9 cellular contexts compared by ENCODE assay signal in genomic region chr1:25996966-25997758, GRCh38. TPM values are rescaled to one million over a fixed set of nuclear protein-coding genes. Genes with fewer than 3 reads are reported as not detected.
DNase-seq lines count a peak whose midpoint lies in the region; ATAC-seq, FAIRE-seq and TF ChIP-seq lines count a peak whose summit lies in the region.
"Had no signal": no experiment of that assay in that cellular context is flagged by ENCODE, and none has a peak within 500 bp of the region (broad histone marks: within the 10 kb centered on the region; RNA-seq: fewer than 3 reads in every experiment).

No MANE protein-coding gene starts in this region.

- peak in 1 of 2 experiments; percentile 50; a peak in 2 of 4 replicates for TF ChIP-seq POLR2A in HepG2 (IDR thresholded peaks at IDR 0.05; ENCODE audit: insufficient read depth in 1 of 2, low read depth in 2 of 2, low read length in 2 of 2)

- H3K27ac Mint-ChIP-seq in central memory CD8-positive, alpha-beta T cell (ENCODE audit: low read depth) = peak overlapping the region; percentile 100

- H3K36me3 Mint-ChIP-seq in central memory CD8-positive, alpha-beta T cell (ENCODE audit: insufficient read depth) = peaks cover 9% of the 10 kb centered on the region

- H3K4me1 Mint-ChIP-seq in central memory CD8-positive, alpha-beta T cell = peaks cover 41% of the 10 kb centered on the region

- H3K4me3 ChIP-seq in OCI-LY3 (ENCODE audit: low read length) (peak overlapping the region; percentile 93), HepG2 (replicated peaks in 1 of 3; ENCODE audit: insufficient read depth in 1 of 3, low read depth in 2 of 3, low read length in 3 of 3) (peak overlapping the region; percentile 81 to 85 (median 82)), subcutaneous abdominal adipose tissue (ENCODE audit: low read depth in 1 of 5, low read length in 5 of 5) (peak overlapping the region; percentile 72 to 87 (median 78))

- no peak for TF ChIP-seq CTCF in OCI-LY3 (IDR thresholded peaks at IDR 0.05; ENCODE audit: low read depth, low read length)
- TF ChIP-seq CTCF in HepG2 (CRISPR knock-in tag; IDR thresholded peaks at IDR 0.05) = no peak

- H4K20me1 ChIP-seq in OCI-LY3 (ENCODE audit: insufficient read depth, low read length) (no peaks in the 10 kb centered on the region), HepG2 (ENCODE audit: insufficient read depth, low read length) (no peaks in the 10 kb centered on the region)

- H3K27me3 Mint-ChIP-seq in central memory CD8-positive, alpha-beta T cell = no peaks in the 10 kb centered on the region

- H3K9me3 Mint-ChIP-seq in central memory CD8-positive, alpha-beta T cell = no peaks in the 10 kb centered on the region

- H3K27me3 ChIP-seq in OCI-LY3 (ENCODE audit: low read depth, low read length) (no peaks in the 10 kb centered on the region), HepG2 (ENCODE audit: control insufficient read depth in 1 of 2, insufficient read depth in 2 of 2, low read length in 2 of 2) (no peaks in the 10 kb centered on the region; a peak in 1 of 5 replicates), subcutaneous abdominal adipose tissue (ENCODE audit: control insufficient read depth in 5 of 5, insufficient read depth in 4 of 5, low read length in 5 of 5) (no peaks in the 10 kb centered on the region)

- H3K4me3 Mint-ChIP-seq in central memory CD8-positive, alpha-beta T cell = peak overlapping the region; percentile 94

- CTCF ChIA-PET in HepG2 (lab: Yijun Ruan, JAX; ENCODE audit: low intra/inter-chr PET ratio, low total read pairs) = interaction anchor here (1.5 to 2.3 kb wide), 3 partner anchors 91 to 160 kb away, joined by 5 to 40 read pairs (median 10); partner anchors contain the start of gene STMN1

- DNase-seq in Right ventricle myocardium inferior (ENCODE audit: missing footprints) (no peak), cardiac septum (ENCODE audit: low spot score) (no peak), HepG2 (ENCODE audit: low spot score) (peak; percentile 81), NCI-H446 treated with DMSO at 0.1 percent for 48 hours (lab: John Stamatoyannopoulos, UW) (no peak)
- DNase-seq in central memory CD8-positive, alpha-beta T cell (ENCODE audit: low spot score in 2 of 2) = no peak

- H3K9me3 ChIP-seq in OCI-LY3 (ENCODE audit: insufficient read depth, low read length) = no peaks in the 10 kb centered on the region
- H3K9me3 ChIP-seq in HepG2 (ENCODE audit: low read length) = no peaks in the 10 kb centered on the region
- H3K9me3 ChIP-seq in subcutaneous abdominal adipose tissue (ENCODE audit: control insufficient read depth in 5 of 5, low read length in 5 of 5) = no peaks in the 10 kb centered on the region

- WGBS in HepG2 (ENCODE audit: low lambda C conversion rate) = under 1% methylated on average over 11 of the region's 11 CpGs

- H3K9ac ChIP-seq in OCI-LY3 (ENCODE audit: low read length) = peak overlapping the region; percentile 86
- peak overlapping the region; percentile 79 for H3K9ac ChIP-seq in HepG2 (ENCODE audit: insufficient read depth, low read depth, low read length)
- peak overlapping the region; percentile 65 to 90 (median 88) for H3K9ac ChIP-seq in subcutaneous abdominal adipose tissue (ENCODE audit: low read length in 5 of 5)

- H3K27ac ChIP-seq in OCI-LY3 (ENCODE audit: low read length) (peak overlapping the region; percentile 51), HepG2 (ENCODE audit: extremely low read length, insufficient read depth, low read length) (peak overlapping the region; percentile 78), subcutaneous abdominal adipose tissue (ENCODE audit: low read depth, low read length) (peak overlapping the region; percentile 92)

- BruUV-seq in HepG2 (replicated peaks; lab: Mats Ljungman, UMichigan) = TSS peak; percentile 71

- ATAC-seq in Right ventricle myocardium inferior (peak; percentile 11), HepG2 (peak; percentile 72), GM18520 (IDR thresholded peaks at IDR 0.05; ENCODE audit: unreplicated experiment) (no peak)
- ATAC-seq in central memory CD8-positive, alpha-beta T cell (replicated peaks; ENCODE audit: extremely low read depth, poor library complexity, severe bottlenecking) = peak; percentile 4

- H3K36me3 ChIP-seq in OCI-LY3 (replicated peaks; ENCODE audit: low read depth, low read length) (no peaks in the 10 kb centered on the region), HepG2 (replicated peaks in 1 of 2; ENCODE audit: control insufficient read depth in 1 of 2, insufficient read depth in 2 of 2, low read length in 2 of 2) (peaks cover 0 to 1% of the 10 kb centered on the region in 2 experiments; a peak in 2 of 5 replicates), subcutaneous abdominal adipose tissue (ENCODE audit: control insufficient read depth in 5 of 5, insufficient read depth in 5 of 5, low read length in 5 of 5) (peaks cover 0 to 3% (median 0%) of the 10 kb centered on the region in 5 donors)

- H2AFZ ChIP-seq in OCI-LY3 (ENCODE audit: low read depth, low read length) = peak overlapping the region; percentile 22; the same call in 1 of the 2 replicates
- peak overlapping the region; percentile 8 for H2AFZ ChIP-seq in HepG2 (ENCODE audit: low read length)

- H3K4me1 ChIP-seq in OCI-LY3 (ENCODE audit: low read length) (peaks cover 12% of the 10 kb centered on the region), HepG2 (ENCODE audit: insufficient read depth, low read length) (peaks cover 36% of the 10 kb centered on the region), subcutaneous abdominal adipose tissue (ENCODE audit: control insufficient read depth in 5 of 5, insufficient read depth in 5 of 5, low read length in 5 of 5) (peaks cover 8 to 25% (median 20%) of the 10 kb centered on the region in 5 donors)

- in situ Hi-C loops in HepG2 (cut with HindIII; ENCODE audit: extremely low pct_ligation_motif_present, low pct_unique_long_range_greater_than_20kb) = loop anchor here (5.0 to 10.0 kb wide), 2 partner anchors 100 to 172 kb away; no protein-coding TSS in a partner anchor

- peak overlapping the region; percentile 96 for H3K4me2 ChIP-seq in OCI-LY3 (ENCODE audit: low read length)
- peak overlapping the region; percentile 93 for H3K4me2 ChIP-seq in HepG2 (ENCODE audit: low read depth, low read length)

- FAIRE-seq in HepG2 (lab: Jason Lieb, UNC) = peak; percentile 96

- intact Hi-C loops in Right ventricle myocardium inferior (cut with DNase I) = loop anchor here (5.0 kb wide), 2 partner anchors 155 to 175 kb away; no protein-coding TSS in a partner anchor
- intact Hi-C loops in cardiac septum (cut with DNase I) = loop anchor here (5.0 kb wide), 2 partner anchors 75 to 175 kb away; no protein-coding TSS in a partner anchor
- intact Hi-C loops in HepG2 (cut with micrococcal nuclease; ENCODE audit: unreplicated experiment) = loop anchor here (5.0 kb wide), 1 partner anchor 175 kb away; no protein-coding TSS in a partner anchor

- peak in 1 of 2 experiments; percentile 66; a peak in 2 of 4 replicates for TF ChIP-seq EP300 in HepG2 (IDR thresholded peaks at IDR 0.05; ENCODE audit: low read depth in 2 of 2, low read length in 2 of 2)
- TF ChIP-seq EP300 in HepG2 (CRISPR knock-in tag; IDR thresholded peaks at IDR 0.05; ENCODE audit: borderline replicate concordance) = no peak

- H3K79me2 ChIP-seq in OCI-LY3 (ENCODE audit: low read length) (0 out of 2 replicates have a peak, but pooled peaks cover 3% of the 10 kb centered on the region), HepG2 (ENCODE audit: insufficient read depth, low read length) (no peaks in the 10 kb centered on the region)

- POLR2A ChIA-PET in HepG2 (lab: Yijun Ruan, JAX) = interaction anchor here (0.5 to 2.4 kb wide), 20 partner anchors 9 to 237 kb away, joined by 3 to 25 read pairs (median 4); partner anchors contain the start of genes CEP85, EXTL1, MTFR1L and PAQR7

- no peak for TF ChIP-seq RAD21 in HepG2 (CRISPR knock-in tag; IDR thresholded peaks at IDR 0.05)

RNA-seq across cellular contexts. Expression of gene PAFAH2, which starts 0.7 kb away (rescaled TPM):
- 9.7 TPM for total RNA-seq in Right ventricle myocardium inferior
- total RNA-seq in cardiac septum = 18.5 TPM
- total RNA-seq in HepG2 (2016; rRNA removed; fragmentation: Illumina TruSeq; extraction: Trizol) = 6.9 and 9.2 TPM in 2 replicates
- 0.51 and 1.6 TPM in 2 replicates for total RNA-seq in HepG2 (2016; cell fraction: cytosol; rRNA removed; fragmentation: Illumina TruSeq; extraction: Trizol; ENCODE audit: low read depth)
- 6.5 and 8.8 TPM in 2 replicates for total RNA-seq in HepG2 (2016; cell fraction: insoluble cytoplasmic fraction; rRNA removed; fragmentation: Illumina TruSeq; extraction: Trizol)
- 2.7 TPM in 2 replicates for total RNA-seq in HepG2 (2016; cell fraction: membrane; rRNA removed; fragmentation: Illumina TruSeq; extraction: Trizol)
- total RNA-seq in HepG2 (2016; cell fraction: nucleus; rRNA removed; fragmentation: Illumina TruSeq; extraction: Trizol) = 5.0 and 6.9 TPM in 2 replicates
- 9.3 and 9.4 TPM in 2 replicates for polyA plus RNA-seq in HepG2 (2011; rRNA removed)
- polyA plus RNA-seq in HepG2 (2011; cell fraction: cytosol; rRNA removed) = 9.1 TPM in 2 replicates
- 5.1 and 5.6 TPM in 2 replicates for polyA plus RNA-seq in HepG2 (2011; cell fraction: nucleus; rRNA removed)
- polyA plus RNA-seq in HepG2 (2012) = 4.1 and 5.1 TPM in 2 replicates
- 0.44 and 0.49 TPM in 2 replicates for polyA plus RNA-seq in HepG2 (2016; cell fraction: cytosol; fragmentation: Illumina TruSeq; extraction: Trizol; ENCODE audit: low read depth)
- polyA plus RNA-seq in HepG2 (2016; cell fraction: insoluble cytoplasmic fraction; fragmentation: Illumina TruSeq; extraction: Trizol; ENCODE audit: low read depth) = 7.4 TPM in 2 replicates
- polyA plus RNA-seq in HepG2 (2016; cell fraction: membrane; fragmentation: Illumina TruSeq; extraction: Trizol; ENCODE audit: low read depth) = 1.3 and 1.4 TPM in 2 replicates
- 9.9 and 13.1 TPM in 2 replicates for polyA plus RNA-seq in HepG2 (2016; cell fraction: nucleus; fragmentation: Illumina TruSeq; extraction: Trizol; ENCODE audit: insufficient read depth, low read depth)
- 8.3 and 14.5 TPM in 2 replicates for polyA minus RNA-seq in HepG2 (2011; rRNA and poly(A)+ RNA removed; ENCODE audit: low replicate concordance)
- polyA minus RNA-seq in HepG2 (2011; cell fraction: cytosol; rRNA and poly(A)+ RNA removed) = 3.8 and 5.6 TPM in 2 replicates
- 7.3 and 13.0 TPM in 2 replicates for polyA minus RNA-seq in HepG2 (2011; cell fraction: nucleus; rRNA and poly(A)+ RNA removed)

RNA-seq across cellular contexts. Expression of gene EXTL1, which starts 24.4 kb away (rescaled TPM):
- total RNA-seq in Right ventricle myocardium inferior (11.2 TPM), cardiac septum (9.2 TPM), HepG2 (2016; rRNA removed; fragmentation: Illumina TruSeq; extraction: Trizol) (0.28 and 0.35 TPM in 2 replicates)
- total RNA-seq in HepG2 (2016; cell fraction: cytosol; rRNA removed; fragmentation: Illumina TruSeq; extraction: Trizol; ENCODE audit: low read depth) = 0.09 and 0.20 TPM in 2 replicates
- total RNA-seq in HepG2 (2016; cell fraction: insoluble cytoplasmic fraction; rRNA removed; fragmentation: Illumina TruSeq; extraction: Trizol) = 0.19 and 0.52 TPM in 2 replicates
- 0.19 and 0.48 TPM in 2 replicates for total RNA-seq in HepG2 (2016; cell fraction: membrane; rRNA removed; fragmentation: Illumina TruSeq; extraction: Trizol)
- 0.69 and 0.78 TPM in 2 replicates for total RNA-seq in HepG2 (2016; cell fraction: nucleus; rRNA removed; fragmentation: Illumina TruSeq; extraction: Trizol)
- polyA plus RNA-seq in HepG2 (2011; rRNA removed) = 1.0 and 1.5 TPM in 2 replicates
- 0.60 and 0.75 TPM in 2 replicates for polyA plus RNA-seq in HepG2 (2011; cell fraction: cytosol; rRNA removed)
- 4.9 and 5.4 TPM in 2 replicates for polyA plus RNA-seq in HepG2 (2011; cell fraction: nucleus; rRNA removed)
- 0.87 and 1.2 TPM in 2 replicates for polyA plus RNA-seq in HepG2 (2012)
- polyA plus RNA-seq in HepG2 (2016; cell fraction: cytosol; fragmentation: Illumina TruSeq; extraction: Trizol; ENCODE audit: low read depth) = 0.07 and 0.11 TPM in 2 replicates
- 0.26 and 0.27 TPM in 2 replicates for polyA plus RNA-seq in HepG2 (2016; cell fraction: insoluble cytoplasmic fraction; fragmentation: Illumina TruSeq; extraction: Trizol; ENCODE audit: low read depth)
- polyA plus RNA-seq in HepG2 (2016; cell fraction: membrane; fragmentation: Illumina TruSeq; extraction: Trizol; ENCODE audit: low read depth) = 0.18 and 0.20 TPM in 2 replicates
- 0.52 and 0.65 TPM in 2 replicates for polyA plus RNA-seq in HepG2 (2016; cell fraction: nucleus; fragmentation: Illumina TruSeq; extraction: Trizol; ENCODE audit: insufficient read depth, low read depth)
- polyA minus RNA-seq in HepG2 (2011; rRNA and poly(A)+ RNA removed; ENCODE audit: low replicate concordance) = 0.12 and 2.8 TPM in 2 replicates
- 0.20 and 0.53 TPM in 2 replicates for polyA minus RNA-seq in HepG2 (2011; cell fraction: cytosol; rRNA and poly(A)+ RNA removed)
- polyA minus RNA-seq in HepG2 (2011; cell fraction: nucleus; rRNA and poly(A)+ RNA removed) = 4.1 and 5.9 TPM in 2 replicates
- total RNA-seq: pulmonary artery endothelial cell had no signal

RNA-seq across cellular contexts. Expression of gene SLC30A2, which starts 48.8 kb away (rescaled TPM):
- total RNA-seq in Right ventricle myocardium inferior (4.0 TPM), cardiac septum (5.0 TPM), HepG2 (2016; rRNA removed; fragmentation: Illumina TruSeq; extraction: Trizol) (not detected in 2 replicates)
- total RNA-seq in HepG2 (2016; cell fraction: cytosol; rRNA removed; fragmentation: Illumina TruSeq; extraction: Trizol; ENCODE audit: low read depth) = not detected in 2 replicates
- total RNA-seq in HepG2 (2016; cell fraction: insoluble cytoplasmic fraction; rRNA removed; fragmentation: Illumina TruSeq; extraction: Trizol) = 0.04 TPM in 1 of 2 replicates, not detected in the other
- not detected in 2 replicates for total RNA-seq in HepG2 (2016; cell fraction: membrane; rRNA removed; fragmentation: Illumina TruSeq; extraction: Trizol)
- not detected in 2 replicates for total RNA-seq in HepG2 (2016; cell fraction: nucleus; rRNA removed; fragmentation: Illumina TruSeq; extraction: Trizol)
- not detected in 2 replicates for polyA plus RNA-seq in HepG2 (2011; rRNA removed)
- not detected in 2 replicates for polyA plus RNA-seq in HepG2 (2011; cell fraction: cytosol; rRNA removed)
- polyA plus RNA-seq in HepG2 (2011; cell fraction: nucleus; rRNA removed) = not detected in 2 replicates
- not detected in 2 replicates for polyA plus RNA-seq in HepG2 (2012)
- polyA plus RNA-seq in HepG2 (2016; cell fraction: cytosol; fragmentation: Illumina TruSeq; extraction: Trizol; ENCODE audit: low read depth) = not detected in 2 replicates
- polyA plus RNA-seq in HepG2 (2016; cell fraction: insoluble cytoplasmic fraction; fragmentation: Illumina TruSeq; extraction: Trizol; ENCODE audit: low read depth) = not detected in 2 replicates
- not detected in 2 replicates for polyA plus RNA-seq in HepG2 (2016; cell fraction: membrane; fragmentation: Illumina TruSeq; extraction: Trizol; ENCODE audit: low read depth)
- not detected in 2 replicates for polyA plus RNA-seq in HepG2 (2016; cell fraction: nucleus; fragmentation: Illumina TruSeq; extraction: Trizol; ENCODE audit: insufficient read depth, low read depth)
- 0.05 and 0.32 TPM in 2 replicates for polyA minus RNA-seq in HepG2 (2011; rRNA and poly(A)+ RNA removed; ENCODE audit: low replicate concordance)
- not detected in 2 replicates for polyA minus RNA-seq in HepG2 (2011; cell fraction: cytosol; rRNA and poly(A)+ RNA removed)
- not detected in 2 replicates for polyA minus RNA-seq in HepG2 (2011; cell fraction: nucleus; rRNA and poly(A)+ RNA removed)
- total RNA-seq: pulmonary artery endothelial cell had no signal
